1 cellular context compared by ENCODE assay signal in the genomic region with DNA sequence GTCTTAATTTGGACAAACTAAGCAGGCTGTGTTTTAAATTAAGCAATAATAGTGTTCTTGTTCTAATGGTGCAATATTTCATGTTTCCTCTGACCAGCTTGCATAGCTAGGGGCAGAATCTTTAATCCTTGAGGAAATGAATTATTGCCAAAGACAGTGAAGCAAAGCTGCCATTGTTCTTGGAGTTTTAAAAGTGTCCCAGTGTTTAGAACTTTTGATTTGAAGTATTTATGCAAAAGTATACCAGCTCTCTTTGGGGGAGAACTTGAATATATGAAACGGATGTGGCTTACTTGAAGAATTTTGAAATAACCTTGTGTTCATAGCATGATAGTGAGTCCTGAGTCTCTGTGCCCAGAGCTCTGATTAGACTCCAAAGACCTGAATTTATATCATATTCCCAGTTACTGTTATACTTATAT.
TF ChIP-seq lines count a peak whose summit lies in the region.

No MANE protein-coding gene starts in this region.

TF ChIP-seq in IMR-90, 13 proteins besides CTCF, POLR2A, EP300 and RAD21:
- TF ChIP-seq CEBPB (IDR thresholded peaks at IDR 0.05; ENCODE audit: low read depth, low read length) (peak; percentile 52), FOS (IDR thresholded peaks at IDR 0.05; ENCODE audit: low read depth, low read length) (no peak), RCOR1 (IDR thresholded peaks at IDR 0.05; ENCODE audit: insufficient replicate concordance, low read length) (no peak), NFE2L2 (IDR thresholded peaks at IDR 0.05; ENCODE audit: low read depth, low read length) (no peak), SMC3 (IDR thresholded peaks at IDR 0.05; ENCODE audit: low read depth, low read length) (no peak), RFX5 (IDR thresholded peaks at IDR 0.05; ENCODE audit: low read depth, low read length) (no peak)
- TF ChIP-seq, protein P1, sequence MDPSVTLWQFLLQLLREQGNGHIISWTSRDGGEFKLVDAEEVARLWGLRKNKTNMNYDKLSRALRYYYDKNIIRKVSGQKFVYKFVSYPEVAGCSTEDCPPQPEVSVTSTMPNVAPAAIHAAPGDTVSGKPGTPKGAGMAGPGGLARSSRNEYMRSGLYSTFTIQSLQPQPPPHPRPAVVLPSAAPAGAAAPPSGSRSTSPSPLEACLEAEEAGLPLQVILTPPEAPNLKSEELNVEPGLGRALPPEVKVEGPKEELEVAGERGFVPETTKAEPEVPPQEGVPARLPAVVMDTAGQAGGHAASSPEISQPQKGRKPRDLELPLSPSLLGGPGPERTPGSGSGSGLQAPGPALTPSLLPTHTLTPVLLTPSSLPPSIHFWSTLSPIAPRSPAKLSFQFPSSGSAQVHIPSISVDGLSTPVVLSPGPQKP (IDR thresholded peaks at IDR 0.05; ENCODE audit: borderline replicate concordance, low read depth, low read length) = no peak
